In the genomic region with DNA sequence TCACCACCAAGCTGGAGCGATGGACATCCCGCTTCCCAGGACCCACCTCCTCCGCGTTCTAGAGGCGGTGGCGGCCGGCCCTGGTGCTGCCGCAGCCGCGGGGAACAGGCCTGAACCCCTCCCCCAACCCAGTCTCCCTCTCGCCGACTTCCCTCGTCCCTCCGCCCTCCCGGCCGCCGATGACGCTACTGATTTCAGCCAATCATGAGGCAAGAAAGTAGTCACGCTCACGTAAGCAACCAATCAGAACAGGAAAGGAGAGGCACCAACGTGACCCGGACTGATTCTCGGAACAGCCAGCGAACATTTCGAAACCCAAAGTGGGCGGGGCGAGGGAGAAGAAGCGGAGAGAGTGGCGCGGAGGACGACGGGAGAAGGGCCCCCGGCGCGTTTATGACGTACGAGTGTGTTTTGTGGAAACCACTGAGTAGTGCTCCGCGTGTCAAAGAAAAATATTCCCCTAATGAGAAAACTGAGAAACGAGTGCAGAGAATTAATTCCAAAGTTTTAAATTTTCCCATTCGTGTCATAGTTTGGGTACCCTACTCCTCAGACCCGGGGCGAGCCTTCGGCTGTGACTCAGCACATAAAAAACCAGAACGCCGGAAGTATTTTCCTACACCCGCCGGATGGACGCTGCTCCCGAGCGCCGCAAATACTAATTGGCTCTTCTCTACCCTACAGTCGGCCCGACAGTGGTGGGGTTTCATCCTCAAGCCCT, we compare ENCODE assay signal across 8 cellular contexts. TPM values are rescaled to one million over a fixed set of nuclear protein-coding genes. Genes with fewer than 3 reads are reported as not detected.
DNase-seq lines count a peak whose midpoint lies in the region; ATAC-seq and TF ChIP-seq lines count a peak whose summit lies in the region.

A gene with protein sequence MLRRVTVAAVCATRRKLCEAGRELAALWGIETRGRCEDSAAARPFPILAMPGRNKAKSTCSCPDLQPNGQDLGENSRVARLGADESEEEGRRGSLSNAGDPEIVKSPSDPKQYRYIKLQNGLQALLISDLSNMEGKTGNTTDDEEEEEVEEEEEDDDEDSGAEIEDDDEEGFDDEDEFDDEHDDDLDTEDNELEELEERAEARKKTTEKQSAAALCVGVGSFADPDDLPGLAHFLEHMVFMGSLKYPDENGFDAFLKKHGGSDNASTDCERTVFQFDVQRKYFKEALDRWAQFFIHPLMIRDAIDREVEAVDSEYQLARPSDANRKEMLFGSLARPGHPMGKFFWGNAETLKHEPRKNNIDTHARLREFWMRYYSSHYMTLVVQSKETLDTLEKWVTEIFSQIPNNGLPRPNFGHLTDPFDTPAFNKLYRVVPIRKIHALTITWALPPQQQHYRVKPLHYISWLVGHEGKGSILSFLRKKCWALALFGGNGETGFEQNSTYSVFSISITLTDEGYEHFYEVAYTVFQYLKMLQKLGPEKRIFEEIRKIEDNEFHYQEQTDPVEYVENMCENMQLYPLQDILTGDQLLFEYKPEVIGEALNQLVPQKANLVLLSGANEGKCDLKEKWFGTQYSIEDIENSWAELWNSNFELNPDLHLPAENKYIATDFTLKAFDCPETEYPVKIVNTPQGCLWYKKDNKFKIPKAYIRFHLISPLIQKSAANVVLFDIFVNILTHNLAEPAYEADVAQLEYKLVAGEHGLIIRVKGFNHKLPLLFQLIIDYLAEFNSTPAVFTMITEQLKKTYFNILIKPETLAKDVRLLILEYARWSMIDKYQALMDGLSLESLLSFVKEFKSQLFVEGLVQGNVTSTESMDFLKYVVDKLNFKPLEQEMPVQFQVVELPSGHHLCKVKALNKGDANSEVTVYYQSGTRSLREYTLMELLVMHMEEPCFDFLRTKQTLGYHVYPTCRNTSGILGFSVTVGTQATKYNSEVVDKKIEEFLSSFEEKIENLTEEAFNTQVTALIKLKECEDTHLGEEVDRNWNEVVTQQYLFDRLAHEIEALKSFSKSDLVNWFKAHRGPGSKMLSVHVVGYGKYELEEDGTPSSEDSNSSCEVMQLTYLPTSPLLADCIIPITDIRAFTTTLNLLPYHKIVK (minus strand): TSS at position 112 of the 721 bp plus-strand sequence. CDS start 112 bp downstream, outside the sequence.

- H3K79me2 ChIP-seq in H9 (ENCODE audit: insufficient read depth, low read length), result peaks cover 28% of the 10 kb centered on the region; the same call in 1 of the 2 replicates

- H3K14ac ChIP-seq in H9 (ENCODE audit: insufficient read depth, low read length), result peak within 1 kb of the TSS; percentile 96

- H3K23me2 ChIP-seq in H9 (ENCODE audit: insufficient read length, low read depth, low read length, poor library complexity, severe bottlenecking), result peaks cover 7% of the 10 kb centered on the region

- H3K27ac ChIP-seq in H9 (ENCODE audit: insufficient read length, low read depth, low read length), result peak within 1 kb of the TSS; percentile 85

- no peak within 1 kb of the TSS for H3K23ac ChIP-seq in H9 (ENCODE audit: insufficient read length, low read depth, low read length)

- H4K91ac ChIP-seq in H9 (ENCODE audit: insufficient read length, low read depth, low read length), result peak within 1 kb of the TSS; percentile 21

- no peak within 1 kb of the TSS for H2AFZ ChIP-seq in H9 (ENCODE audit: low read length)

- H2BK20ac ChIP-seq in H9 (ENCODE audit: low read depth, low read length, poor library complexity, severe bottlenecking), result no peak within 1 kb of the TSS

- H3T11ph ChIP-seq in H9 (ENCODE audit: low read length), result peak within 1 kb of the TSS; percentile 74

- intact Hi-C loops in natural killer cell (cut with micrococcal nuclease), result loop anchor here (1.0 to 5.0 kb wide), 3 partner anchors 15 to 150 kb away; no protein-coding TSS in a partner anchor

- ATAC-seq in natural killer cell, result peak; percentile 91 to 95 (median 91)

- peak within 1 kb of the TSS; percentile 92 for H3K4me2 ChIP-seq in H9 (ENCODE audit: insufficient read depth, insufficient read length, low read length)

- H3K4me3 ChIP-seq in fibroblast of pulmonary artery (replicated peaks; ENCODE audit: low read depth, low read length), result peak within 1 kb of the TSS; percentile 100

- peak within 1 kb of the TSS; percentile 93 for H3K9ac ChIP-seq in ES-I3 (ENCODE audit: low read depth, low read length)
- H3K9ac ChIP-seq in H9 (ENCODE audit: extremely low read depth, insufficient read length, low read length), result peak within 1 kb of the TSS; percentile 96

- peak within 1 kb of the TSS; percentile 98 for H2BK120ac ChIP-seq in H9 (ENCODE audit: low read depth, low read length, poor library complexity, severe bottlenecking)

- peak within 1 kb of the TSS; percentile 90 for H2BK5ac ChIP-seq in H9 (ENCODE audit: insufficient read length, low read length)

- TF ChIP-seq POLR2A in Raji (IDR thresholded peaks at IDR 0.05; ENCODE audit: insufficient read depth, low read depth, low read length), result peak; percentile 92

- no peaks in the 10 kb centered on the region for H3K79me1 ChIP-seq in H9 (ENCODE audit: insufficient read depth, low read depth, low read length, poor library complexity, severe bottlenecking)

- H4K8ac ChIP-seq in H9 (replicated peaks; ENCODE audit: insufficient read length, low read depth, low read length), result peak within 1 kb of the TSS; percentile 78

- peak within 1 kb of the TSS; percentile 8 for H2BK12ac ChIP-seq in H9 (ENCODE audit: insufficient read length, low read depth, low read length)

- no peaks in the 10 kb centered on the region for H3K9me3 ChIP-seq in ES-I3 (ENCODE audit: control insufficient read depth, insufficient read depth, low read length)
- H3K9me3 ChIP-seq in H9 (ENCODE audit: control insufficient read depth, low read depth, low read length), result no peaks in the 10 kb centered on the region

- no peaks in the 10 kb centered on the region for H3K36me3 ChIP-seq in ES-I3 (ENCODE audit: insufficient read depth, low read length)

- H3K36me3 Mint-ChIP-seq in H9 (ENCODE audit: insufficient read depth in 1 of 3, low read depth in 3 of 3), result peaks cover 0 to 3% (median 2%) of the 10 kb centered on the region in 3 experiments; a peak in 5 of 7 replicates
- H3K36me3 Mint-ChIP-seq in natural killer cell, result no peaks in the 10 kb centered on the region

- no peaks in the 10 kb centered on the region for H3K27me3 ChIP-seq in H9 (ENCODE audit: insufficient read depth, low read length)

- H3K27me3 Mint-ChIP-seq in H9 (ENCODE audit: low read depth) (peaks cover 22% of the 10 kb centered on the region), natural killer cell (ENCODE audit: low read depth in 2 of 2) (peaks cover 18 to 28% of the 10 kb centered on the region in 2 donors)

- H3K9me3 Mint-ChIP-seq in H9 (no peaks in the 10 kb centered on the region), natural killer cell (no peaks in the 10 kb centered on the region)

- peak within 1 kb of the TSS; percentile 32; the same call in 1 of the 2 replicates for H3K4ac ChIP-seq in H9 (ENCODE audit: low read depth, low read length)

- DNase-seq in H9 (peak; percentile 100), M059J (ENCODE audit: low read depth) (peak; percentile 100), fibroblast of pulmonary artery (ENCODE audit: low read depth) (peak; percentile 100), natural killer cell (peak; percentile 98)
- peak; percentile 98 for DNase-seq in activated T-helper 9 cell treated with anti-CD3 and anti-CD28 coated beads, Interleukin-2, amount 50 U/mL, for 16 hours (ENCODE audit: low read depth)
- DNase-seq in stimulated activated naive CD4-positive, alpha-beta T cell treated with Interleukin-2 at 50 U/mL for 16 hours (lab: John Stamatoyannopoulos, UW), result peak; percentile 99

- TF ChIP-seq CTCF in H9 (conservative IDR thresholded peaks at IDR 0.05), result no peak
- TF ChIP-seq CTCF in fibroblast of pulmonary artery (IDR thresholded peaks at IDR 0.05; ENCODE audit: low read length, missing control alignments), result no peak
- no peak for TF ChIP-seq CTCF in natural killer cell (IDR thresholded peaks at IDR 0.05)

- H3K4me3 Mint-ChIP-seq in H9 (no peak within 1 kb of the TSS), natural killer cell (no peak within 1 kb of the TSS)

- H2BK15ac ChIP-seq in H9 (ENCODE audit: low read depth, low read length), result no peak within 1 kb of the TSS

- H3K56ac ChIP-seq in H9 (ENCODE audit: insufficient read length, low read depth, low read length), result peak within 1 kb of the TSS; percentile 38

- WGBS in H9 (ENCODE audit: extremely low coverage, insufficient read length, low lambda C conversion rate), result no CpG with 5 or more reads among the region's 54 CpGs

- H3K4me1 ChIP-seq in ES-I3 (ENCODE audit: insufficient read depth, low read length), result no peaks in the 10 kb centered on the region; the same call in 1 of the 2 replicates
- H3K4me1 ChIP-seq in H9 (ENCODE audit: insufficient read depth, low read length), result peaks cover 2% of the 10 kb centered on the region; the same call in 1 of the 2 replicates

- no peaks in the 10 kb centered on the region for H4K20me1 ChIP-seq in H9 (ENCODE audit: control insufficient read depth, insufficient read depth, insufficient read length)

- H3K27ac Mint-ChIP-seq in H9 (no peak within 1 kb of the TSS), natural killer cell (no peak within 1 kb of the TSS)

- H3K4me1 Mint-ChIP-seq in H9 (peaks cover 14 to 21% of the 10 kb centered on the region in 2 experiments), natural killer cell (peaks cover 10 to 19% of the 10 kb centered on the region in 2 donors)

- H2AK5ac ChIP-seq in H9 (ENCODE audit: insufficient read length, low read length), result peak within 1 kb of the TSS; percentile 73

- peak within 1 kb of the TSS; percentile 99 for H4K5ac ChIP-seq in H9 (ENCODE audit: insufficient read length, low read depth, low read length)

- H3K18ac ChIP-seq in H9 (ENCODE audit: insufficient read length, low read depth, low read length), result peak within 1 kb of the TSS; percentile 94

RNA-seq across cellular contexts. Expression of the gene that starts here (rescaled TPM):
- total RNA-seq in H9 (2021), result 147 TPM in 2 replicates
- 58.4 and 82.9 TPM in 2 replicates for total RNA-seq in M059J (2014; rRNA removed; shearing (Covaris generic))
- 100 to 1,000 TPM; 122 to 165 (median 145) TPM for total RNA-seq in natural killer cell

Comparison
In these comparisons a context has a peak if more than half of its experiments do, and no peak if none do; other contexts are left out.
1. Peak in every context shown above with its lines: DNase-seq, ATAC-seq, H3K4me3 ChIP-seq and H3K27ac ChIP-seq.